In the genomic region with DNA sequence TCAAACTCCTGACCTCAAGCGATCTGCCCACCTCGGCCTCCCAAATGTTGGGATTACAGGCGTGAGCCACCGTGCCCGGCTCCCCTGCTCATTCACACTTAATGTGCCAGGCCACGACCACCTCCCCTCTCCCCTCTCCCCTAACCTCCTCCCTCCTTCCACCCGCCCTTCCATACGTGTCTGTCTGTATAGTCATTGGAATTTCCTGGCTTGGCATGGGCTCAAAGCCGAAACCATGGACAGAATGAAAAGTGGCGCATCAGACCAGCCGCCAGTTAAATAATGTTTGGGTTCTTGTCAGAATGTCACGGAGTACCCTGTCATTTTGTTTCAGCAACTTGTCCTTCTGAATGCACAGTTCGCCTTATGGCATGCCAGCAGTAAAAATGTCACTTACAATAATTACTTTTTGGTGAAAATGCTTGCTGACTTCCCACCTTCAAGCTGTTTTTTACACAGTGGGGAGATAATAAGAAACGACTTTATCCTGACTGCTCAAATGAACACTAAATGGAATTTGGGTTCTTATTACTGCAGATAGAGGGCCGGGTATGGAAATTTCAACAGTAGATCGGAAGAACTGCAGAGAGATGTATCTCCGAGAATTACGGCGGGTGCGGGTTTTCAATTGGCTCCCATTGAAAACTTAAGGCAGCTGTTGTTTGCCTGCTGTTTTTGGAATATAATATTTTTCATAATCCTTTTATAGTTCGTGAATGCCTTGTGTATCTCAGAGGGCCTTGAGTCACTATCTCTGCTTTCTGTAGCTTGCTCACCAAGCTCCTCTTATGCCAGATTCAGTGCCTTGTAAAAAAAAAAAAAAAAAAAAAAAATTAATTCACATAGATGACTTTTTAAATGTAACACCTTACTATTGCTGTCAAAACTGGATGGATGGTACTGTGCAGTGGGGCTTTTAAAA, we compare ENCODE assay signal across 16 cellular contexts.
DNase-seq lines count a peak whose midpoint lies in the region; ATAC-seq and TF ChIP-seq lines count a peak whose summit lies in the region.
"Had no signal": no experiment of that assay in that cellular context is flagged by ENCODE, and none has a peak within 500 bp of the region (broad histone marks: within the 10 kb centered on the region; RNA-seq: fewer than 3 reads in every experiment).

No MANE protein-coding gene starts in this region.

- peak; percentile 92 for ATAC-seq in SK-N-SH treated with all-trans-retinoic acid at 6 μM for 48 hours
- ATAC-seq in GM18868 (IDR thresholded peaks at IDR 0.05; ENCODE audit: unreplicated experiment) = no peak
- ATAC-seq: left colon had no signal

- no peaks in the 10 kb centered on the region for H3K4me1 ChIP-seq in suprapubic skin

- no peaks in the 10 kb centered on the region for H3K9me3 ChIP-seq in suprapubic skin
- H3K9me3 ChIP-seq: thoracic aorta had no signal

- H3K27ac ChIP-seq in suprapubic skin = no peak overlapping the region
- H3K27ac ChIP-seq: hepatocyte, thoracic aorta had no signal

- DNase-seq in HCEC 1CT = peak; percentile 40
- DNase-seq in fibroblast of peridontal ligament (ENCODE audit: extremely low read depth) = peak; percentile 16
- DNase-seq in pulmonary artery endothelial cell (ENCODE audit: low read depth, low spot score) = peak; percentile 15
- no peak for DNase-seq in suprapubic skin (ENCODE audit: low spot score in 2 of 2)
- DNase-seq in DMS114 treated with DMSO at 0.1 percent for 48 hours (lab: John Stamatoyannopoulos, UW; ENCODE audit: unreplicated experiment) = no peak
- no peak for DNase-seq in Kasumi-1 (lab: John Stamatoyannopoulos, UW)
- DNase-seq: activated gamma-delta T cell treated with Interleukin-2 at 50 U/mL for 16 hours; central memory CD4-positive, alpha-beta T cell; DMS53; left colon; NCI-H1092; NCI-H446 had no signal

- no peaks in the 10 kb centered on the region for H3K36me3 ChIP-seq in suprapubic skin
- H3K36me3 ChIP-seq: thoracic aorta had no signal

- H3K4me3 ChIP-seq in suprapubic skin = no peak overlapping the region
- H3K4me3 ChIP-seq: hepatocyte, thoracic aorta had no signal

- TF ChIP-seq EP300 in suprapubic skin (IDR thresholded peaks at IDR 0.05) = no peak

- no peaks in the 10 kb centered on the region for H3K27me3 ChIP-seq in suprapubic skin
- H3K27me3 ChIP-seq: hepatocyte had no signal

- WGBS in suprapubic skin = 82% methylated on average over 21 of the region's 21 CpGs

- no peak for TF ChIP-seq CTCF in suprapubic skin (IDR thresholded peaks at IDR 0.05)

- no peak for TF ChIP-seq POLR2A in suprapubic skin (IDR thresholded peaks at IDR 0.05)

TF ChIP-seq in SK-N-SH treated with all-trans-retinoic acid at 6 μM for 48 hours, 23 proteins besides CTCF, POLR2A, EP300 and RAD21:
- TF ChIP-seq ZFP3 (CRISPR knock-in tag; IDR thresholded peaks at IDR 0.05) (no peak), PPARA (CRISPR knock-in tag; IDR thresholded peaks at IDR 0.05; ENCODE audit: borderline replicate concordance) (no peak), ESRRG (CRISPR knock-in tag; IDR thresholded peaks at IDR 0.05) (no peak), ZC3H10 (CRISPR knock-in tag; IDR thresholded peaks at IDR 0.05) (no peak), ZNF565 (CRISPR knock-in tag; conservative IDR thresholded peaks at IDR 0.05; ENCODE audit: low read depth) (no peak), ARNTL (CRISPR knock-in tag; IDR thresholded peaks at IDR 0.05; ENCODE audit: borderline replicate concordance, low read depth) (no peak), TCF4 (CRISPR knock-in tag; IDR thresholded peaks at IDR 0.05; ENCODE audit: borderline replicate concordance) (no peak), ISL1 (CRISPR knock-in tag; IDR thresholded peaks at IDR 0.05) (no peak), RARB (CRISPR knock-in tag; IDR thresholded peaks at IDR 0.05) (no peak), SNAI2 (CRISPR knock-in tag; IDR thresholded peaks at IDR 0.05) (no peak), CSDC2 (CRISPR knock-in tag; IDR thresholded peaks at IDR 0.05) (no peak), OSR1 (CRISPR knock-in tag; IDR thresholded peaks at IDR 0.05) (no peak), CREB5 (CRISPR knock-in tag; IDR thresholded peaks at IDR 0.05; ENCODE audit: low read depth) (no peak), ZNF70 (CRISPR knock-in tag; IDR thresholded peaks at IDR 0.05) (no peak)
- TF ChIP-seq, protein P1, sequence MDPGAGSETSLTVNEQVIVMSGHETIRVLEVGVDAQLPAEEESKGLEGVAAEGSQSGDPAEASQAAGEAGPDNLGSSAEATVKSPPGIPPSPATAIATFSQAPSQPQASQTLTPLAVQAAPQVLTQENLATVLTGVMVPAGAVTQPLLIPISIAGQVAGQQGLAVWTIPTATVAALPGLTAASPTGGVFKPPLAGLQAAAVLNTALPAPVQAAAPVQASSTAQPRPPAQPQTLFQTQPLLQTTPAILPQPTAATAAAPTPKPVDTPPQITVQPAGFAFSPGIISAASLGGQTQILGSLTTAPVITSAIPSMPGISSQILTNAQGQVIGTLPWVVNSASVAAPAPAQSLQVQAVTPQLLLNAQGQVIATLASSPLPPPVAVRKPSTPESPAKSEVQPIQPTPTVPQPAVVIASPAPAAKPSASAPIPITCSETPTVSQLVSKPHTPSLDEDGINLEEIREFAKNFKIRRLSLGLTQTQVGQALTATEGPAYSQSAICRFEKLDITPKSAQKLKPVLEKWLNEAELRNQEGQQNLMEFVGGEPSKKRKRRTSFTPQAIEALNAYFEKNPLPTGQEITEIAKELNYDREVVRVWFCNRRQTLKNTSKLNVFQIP (CRISPR knock-in tag; IDR thresholded peaks at IDR 0.05; ENCODE audit: borderline replicate concordance, low read depth) = no peak

Comparison
In these comparisons a context has a peak if more than half of its experiments do, and no peak if none do; other contexts are left out.
1. DNase-seq: peak in HCEC 1CT (single experiment), fibroblast of peridontal ligament (single experiment) and pulmonary artery endothelial cell (single experiment); none in suprapubic skin (0 of 2), DMS114 treated with DMSO at 0.1 percent for 48 hours (single experiment) and Kasumi-1 (0 of 2).